Comparison of ENCODE assay signal across 19 cellular contexts in genomic region chr6:158674342-158674969, GRCh38.
"Had no signal": no experiment of that assay in that cellular context is flagged by ENCODE, and none has a peak within 500 bp of the region (broad histone marks: within the 10 kb centered on the region; RNA-seq: fewer than 3 reads in every experiment).

No MANE protein-coding gene starts in this region.

- H3K4me1 ChIP-seq: esophagus muscularis mucosa, gastroesophageal sphincter, heart left ventricle had no signal

- H3K4me3 Mint-ChIP-seq: activated B cell treated with CpG ODN at 0.5 μM for 24 hours; activated CD8-positive, alpha-beta T cell treated with anti-CD3 and anti-CD28 coated beads for 36 hours; activated naive CD8-positive, alpha-beta T cell; activated T-helper 1 cell treated with anti-CD3 and anti-CD28 coated beads, Interleukin-12 subunit alpha, Interleukin-12 subunit beta, Interleukin-2, Interleukin-4 antibody, amounts not matched to agents 30 ng/mL and 10 ng/mL and 1 ng/mL, durations not matched to agents 14 hours and 24 hours and 36 hours; dendritic cell treated with granulocyte-macrophage colony-stimulating factor and Interleukin-4, amounts not matched to agents 40 ng/mL and 50 ng/mL, for 4 days; naive B cell; stimulated activated memory B cell treated with anti-CD40 and anti-IgM and Interleukin-4, amounts not matched to agents 10 μg/mL and 1 μg/mL and 100 μg/mL, for 72 hours had no signal

- ATAC-seq: activated CD8-positive, alpha-beta T cell treated with anti-CD3 and anti-CD28 coated beads for 36 hours; gastroesophageal sphincter; heart left ventricle; mucosa of descending colon; sciatic nerve; stimulated activated memory B cell treated with anti-CD40 and anti-IgM and Interleukin-4, amounts not matched to agents 10 μg/mL and 1 μg/mL and 100 μg/mL, for 72 hours had no signal

- H3K36me3 Mint-ChIP-seq: naive B cell had no signal

- DNase-seq: activated B cell treated with CpG ODN at 0.5 μM for 24 hours; activated CD4-positive, alpha-beta T cell treated with anti-CD3 and anti-CD28 coated beads for 48 hours; activated CD8-positive, alpha-beta T cell treated with anti-CD3 and anti-CD28 coated beads for 36 hours; effector memory CD4-positive, alpha-beta T cell; heart left ventricle; kidney glomerular epithelial cell; mesenchymal stem cell; mucosa of descending colon; naive B cell; stimulated activated CD4-positive, alpha-beta T cell treated with anti-CD3 and anti-CD28 coated beads, Interleukin-4, amount 100 ng/mL, for 1 hour had no signal

- H3K36me3 ChIP-seq: esophagus muscularis mucosa, gastroesophageal sphincter, heart left ventricle had no signal

- H3K9ac ChIP-seq: parathyroid adenoma had no signal

- H3K4me3 ChIP-seq: esophagus muscularis mucosa, gastroesophageal sphincter, heart left ventricle, mucosa of descending colon, smooth muscle cell had no signal

- H3K27ac ChIP-seq: esophagus muscularis mucosa, gastroesophageal sphincter, heart left ventricle, parathyroid adenoma had no signal

- H3K4me1 Mint-ChIP-seq: activated B cell treated with CpG ODN at 0.5 μM for 24 hours; naive B cell; stimulated activated memory B cell treated with anti-CD40 and anti-IgM and Interleukin-4, amounts not matched to agents 10 μg/mL and 1 μg/mL and 100 μg/mL, for 72 hours had no signal

- H3K4me2 ChIP-seq: smooth muscle cell had no signal

- H3K27ac Mint-ChIP-seq: activated B cell treated with CpG ODN at 0.5 μM for 24 hours; activated CD8-positive, alpha-beta T cell treated with anti-CD3 and anti-CD28 coated beads for 36 hours; activated naive CD8-positive, alpha-beta T cell; activated T-helper 1 cell treated with anti-CD3 and anti-CD28 coated beads, Interleukin-12 subunit alpha, Interleukin-12 subunit beta, Interleukin-2, Interleukin-4 antibody, amounts not matched to agents 30 ng/mL and 10 ng/mL and 1 ng/mL, durations not matched to agents 14 hours and 24 hours and 36 hours; dendritic cell treated with granulocyte-macrophage colony-stimulating factor and Interleukin-4, amounts not matched to agents 40 ng/mL and 50 ng/mL, for 4 days; naive B cell; stimulated activated memory B cell treated with anti-CD40 and anti-IgM and Interleukin-4, amounts not matched to agents 10 μg/mL and 1 μg/mL and 100 μg/mL, for 72 hours had no signal

- H3K27me3 Mint-ChIP-seq: activated B cell treated with CpG ODN at 0.5 μM for 24 hours; activated CD8-positive, alpha-beta T cell treated with anti-CD3 and anti-CD28 coated beads for 36 hours; activated naive CD8-positive, alpha-beta T cell; dendritic cell treated with granulocyte-macrophage colony-stimulating factor and Interleukin-4, amounts not matched to agents 40 ng/mL and 50 ng/mL, for 4 days; stimulated activated memory B cell treated with anti-CD40 and anti-IgM and Interleukin-4, amounts not matched to agents 10 μg/mL and 1 μg/mL and 100 μg/mL, for 72 hours had no signal

- H3K9me3 ChIP-seq: esophagus muscularis mucosa, gastroesophageal sphincter, heart left ventricle, mucosa of descending colon had no signal

- H3K9me3 Mint-ChIP-seq: activated B cell treated with CpG ODN at 0.5 μM for 24 hours; activated CD8-positive, alpha-beta T cell treated with anti-CD3 and anti-CD28 coated beads for 36 hours; dendritic cell treated with granulocyte-macrophage colony-stimulating factor and Interleukin-4, amounts not matched to agents 40 ng/mL and 50 ng/mL, for 4 days; naive B cell; stimulated activated memory B cell treated with anti-CD40 and anti-IgM and Interleukin-4, amounts not matched to agents 10 μg/mL and 1 μg/mL and 100 μg/mL, for 72 hours had no signal

- H2AFZ ChIP-seq: parathyroid adenoma had no signal

- H3K27me3 ChIP-seq: esophagus muscularis mucosa, gastroesophageal sphincter, heart left ventricle had no signal
